3 cellular contexts compared by ENCODE assay signal in the genomic region with DNA sequence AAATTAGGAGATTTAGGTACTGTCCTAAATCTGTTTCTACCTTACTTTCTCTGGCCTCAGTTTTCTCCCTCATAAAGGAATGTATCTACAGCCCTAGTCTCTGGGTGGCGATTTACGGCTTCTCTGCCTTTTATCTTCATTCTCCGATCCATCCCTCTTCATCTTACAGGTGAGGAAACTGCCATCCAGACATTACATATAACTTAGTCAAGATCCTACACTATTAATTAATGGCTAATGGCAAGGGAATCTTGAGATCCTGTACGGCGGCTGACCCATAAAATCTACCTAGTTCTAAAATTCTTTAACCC.
TF ChIP-seq lines count a peak whose summit lies in the region.

No MANE protein-coding gene starts in this region.

TF ChIP-seq in A549, 52 proteins besides CTCF, POLR2A, EP300 and RAD21:
- TF ChIP-seq RARB (CRISPR knock-in tag; IDR thresholded peaks at IDR 0.05) (0 out of 2 replicates have a peak, but pooled peaks have one; percentile 44), HMGXB4 (CRISPR knock-in tag; IDR thresholded peaks at IDR 0.05; ENCODE audit: borderline replicate concordance) (0 out of 2 replicates have a peak, but pooled peaks have one; percentile 59), BCL3 (IDR thresholded peaks at IDR 0.05) (no peak), ZC3H11A (IDR thresholded peaks at IDR 0.05) (no peak), EHMT2 (IDR thresholded peaks at IDR 0.05; ENCODE audit: low read depth) (peak; percentile 70; the same call in 1 of the 2 replicates), CBX8 (IDR thresholded peaks at IDR 0.05) (no peak), HDAC2 (IDR thresholded peaks at IDR 0.05) (0 out of 2 replicates have a peak, but pooled peaks have one; percentile 6), KDM5A (IDR thresholded peaks at IDR 0.05) (no peak), SMC3 (IDR thresholded peaks at IDR 0.05) (no peak), ZNF302 (CRISPR knock-in tag; IDR thresholded peaks at IDR 0.05) (no peak)

TF ChIP-seq in HEK293, 187 proteins besides CTCF, POLR2A, EP300 and RAD21:
- TF ChIP-seq, protein P1, sequence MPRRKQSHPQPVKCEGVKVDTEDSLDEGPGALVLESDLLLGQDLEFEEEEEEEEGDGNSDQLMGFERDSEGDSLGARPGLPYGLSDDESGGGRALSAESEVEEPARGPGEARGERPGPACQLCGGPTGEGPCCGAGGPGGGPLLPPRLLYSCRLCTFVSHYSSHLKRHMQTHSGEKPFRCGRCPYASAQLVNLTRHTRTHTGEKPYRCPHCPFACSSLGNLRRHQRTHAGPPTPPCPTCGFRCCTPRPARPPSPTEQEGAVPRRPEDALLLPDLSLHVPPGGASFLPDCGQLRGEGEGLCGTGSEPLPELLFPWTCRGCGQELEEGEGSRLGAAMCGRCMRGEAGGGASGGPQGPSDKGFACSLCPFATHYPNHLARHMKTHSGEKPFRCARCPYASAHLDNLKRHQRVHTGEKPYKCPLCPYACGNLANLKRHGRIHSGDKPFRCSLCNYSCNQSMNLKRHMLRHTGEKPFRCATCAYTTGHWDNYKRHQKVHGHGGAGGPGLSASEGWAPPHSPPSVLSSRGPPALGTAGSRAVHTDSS (tag by site-specific recombination; IDR thresholded peaks at IDR 0.05), result no peak
- TF ChIP-seq, protein P2, sequence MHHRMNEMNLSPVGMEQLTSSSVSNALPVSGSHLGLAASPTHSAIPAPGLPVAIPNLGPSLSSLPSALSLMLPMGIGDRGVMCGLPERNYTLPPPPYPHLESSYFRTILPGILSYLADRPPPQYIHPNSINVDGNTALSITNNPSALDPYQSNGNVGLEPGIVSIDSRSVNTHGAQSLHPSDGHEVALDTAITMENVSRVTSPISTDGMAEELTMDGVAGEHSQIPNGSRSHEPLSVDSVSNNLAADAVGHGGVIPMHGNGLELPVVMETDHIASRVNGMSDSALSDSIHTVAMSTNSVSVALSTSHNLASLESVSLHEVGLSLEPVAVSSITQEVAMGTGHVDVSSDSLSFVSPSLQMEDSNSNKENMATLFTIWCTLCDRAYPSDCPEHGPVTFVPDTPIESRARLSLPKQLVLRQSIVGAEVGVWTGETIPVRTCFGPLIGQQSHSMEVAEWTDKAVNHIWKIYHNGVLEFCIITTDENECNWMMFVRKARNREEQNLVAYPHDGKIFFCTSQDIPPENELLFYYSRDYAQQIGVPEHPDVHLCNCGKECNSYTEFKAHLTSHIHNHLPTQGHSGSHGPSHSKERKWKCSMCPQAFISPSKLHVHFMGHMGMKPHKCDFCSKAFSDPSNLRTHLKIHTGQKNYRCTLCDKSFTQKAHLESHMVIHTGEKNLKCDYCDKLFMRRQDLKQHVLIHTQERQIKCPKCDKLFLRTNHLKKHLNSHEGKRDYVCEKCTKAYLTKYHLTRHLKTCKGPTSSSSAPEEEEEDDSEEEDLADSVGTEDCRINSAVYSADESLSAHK (tag by site-specific recombination; IDR thresholded peaks at IDR 0.05), result no peak
- TF ChIP-seq ZNF138 (tag by site-specific recombination; IDR thresholded peaks at IDR 0.05; ENCODE audit: borderline replicate concordance) (no peak), RBAK (tag by site-specific recombination; IDR thresholded peaks at IDR 0.05) (no peak), SALL2 (tag by site-specific recombination; IDR thresholded peaks at IDR 0.05; ENCODE audit: borderline replicate concordance) (no peak), ZSCAN23 (tag by site-specific recombination; IDR thresholded peaks at IDR 0.05) (no peak), ZNF623 (tag by site-specific recombination; IDR thresholded peaks at IDR 0.05) (no peak), ZNF16 (tag by site-specific recombination; IDR thresholded peaks at IDR 0.05; ENCODE audit: low read depth) (no peak), ZNF202 (tag by site-specific recombination; IDR thresholded peaks at IDR 0.05; ENCODE audit: borderline replicate concordance) (no peak), ZNF510 (tag by site-specific recombination; IDR thresholded peaks at IDR 0.05; ENCODE audit: insufficient replicate concordance) (no peak), ZNF214 (tag by site-specific recombination; IDR thresholded peaks at IDR 0.05; ENCODE audit: borderline replicate concordance) (no peak), TRIM28 (IDR thresholded peaks at IDR 0.05; ENCODE audit: borderline replicate concordance, low read length) (no peak), GLI2 (tag by site-specific recombination; IDR thresholded peaks at IDR 0.05; ENCODE audit: borderline replicate concordance, low read depth) (no peak)
- TF ChIP-seq, protein P3, sequence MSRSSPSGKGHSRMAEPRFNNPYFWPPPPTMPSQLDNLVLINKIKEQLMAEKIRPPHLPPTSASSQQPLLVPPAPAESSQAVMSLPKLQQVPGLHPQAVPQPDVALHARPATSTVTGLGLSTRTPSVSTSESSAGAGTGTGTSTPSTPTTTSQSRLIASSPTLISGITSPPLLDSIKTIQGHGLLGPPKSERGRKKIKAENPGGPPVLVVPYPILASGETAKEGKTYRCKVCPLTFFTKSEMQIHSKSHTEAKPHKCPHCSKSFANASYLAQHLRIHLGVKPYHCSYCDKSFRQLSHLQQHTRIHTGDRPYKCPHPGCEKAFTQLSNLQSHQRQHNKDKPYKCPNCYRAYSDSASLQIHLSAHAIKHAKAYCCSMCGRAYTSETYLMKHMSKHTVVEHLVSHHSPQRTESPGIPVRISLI (tag by site-specific recombination; IDR thresholded peaks at IDR 0.05), result no peak

TF ChIP-seq in GM12878, 131 proteins besides CTCF, POLR2A, EP300 and RAD21:
- TF ChIP-seq MTA3 (IDR thresholded peaks at IDR 0.05; ENCODE audit: borderline replicate concordance, low read length) (no peak), MXI1 (IDR thresholded peaks at IDR 0.05; ENCODE audit: low read depth, low read length) (no peak), HDGF (IDR thresholded peaks at IDR 0.05) (no peak), TCF12 (IDR thresholded peaks at IDR 0.05; ENCODE audit: low read depth, low read length) (no peak), EZH2 (IDR thresholded peaks at IDR 0.05; ENCODE audit: borderline replicate concordance, control insufficient read depth, low read depth, low read length) (no peak), JUNB (IDR thresholded peaks at IDR 0.05) (0 out of 2 replicates have a peak, but pooled peaks have one; percentile 8), MLLT1 (IDR thresholded peaks at IDR 0.05) (peak; percentile 99), ZBTB33 (IDR thresholded peaks at IDR 0.05) (peak; percentile 53; the same call in 1 of the 2 replicates), PML (IDR thresholded peaks at IDR 0.05; ENCODE audit: low read length) (peak; percentile 21; the same call in 1 of the 2 replicates), MTA2 (IDR thresholded peaks at IDR 0.05; ENCODE audit: low read depth) (0 out of 2 replicates have a peak, but pooled peaks have one; percentile 16)
